Comparison of ENCODE assay signal across 1 cellular context in genomic region chr5:105817416-105817815, GRCh38.
TF ChIP-seq lines count a peak whose summit lies in the region.

No MANE protein-coding gene starts in this region.

TF ChIP-seq in GM23338, 12 proteins besides CTCF, POLR2A, EP300 and RAD21 (continued from another document):
- TF ChIP-seq, protein P1, sequence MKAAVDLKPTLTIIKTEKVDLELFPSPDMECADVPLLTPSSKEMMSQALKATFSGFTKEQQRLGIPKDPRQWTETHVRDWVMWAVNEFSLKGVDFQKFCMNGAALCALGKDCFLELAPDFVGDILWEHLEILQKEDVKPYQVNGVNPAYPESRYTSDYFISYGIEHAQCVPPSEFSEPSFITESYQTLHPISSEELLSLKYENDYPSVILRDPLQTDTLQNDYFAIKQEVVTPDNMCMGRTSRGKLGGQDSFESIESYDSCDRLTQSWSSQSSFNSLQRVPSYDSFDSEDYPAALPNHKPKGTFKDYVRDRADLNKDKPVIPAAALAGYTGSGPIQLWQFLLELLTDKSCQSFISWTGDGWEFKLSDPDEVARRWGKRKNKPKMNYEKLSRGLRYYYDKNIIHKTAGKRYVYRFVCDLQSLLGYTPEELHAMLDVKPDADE (IDR thresholded peaks at IDR 0.05), result no peak
- TF ChIP-seq STAT1 (IDR thresholded peaks at IDR 0.05; ENCODE audit: unreplicated experiment), result no peak
- no peak for TF ChIP-seq CREB1 (CRISPR knock-in tag; IDR thresholded peaks at IDR 0.05; ENCODE audit: low read depth)
- TF ChIP-seq JUNB (IDR thresholded peaks at IDR 0.05; ENCODE audit: unreplicated experiment), result no peak
- no peak for TF ChIP-seq ZNF331 (CRISPR knock-in tag; IDR thresholded peaks at IDR 0.05; ENCODE audit: low read depth)
- TF ChIP-seq NANOG (IDR thresholded peaks at IDR 0.05; ENCODE audit: borderline replicate concordance), result no peak
- no peak for TF ChIP-seq EZH2 (IDR thresholded peaks at IDR 0.05; ENCODE audit: low read depth, unreplicated experiment)
